ENCODE assay signal across 1 cellular context in genomic region chr12:57632369-57632897, GRCh38.
TF ChIP-seq lines count a peak whose summit lies in the region.

No MANE protein-coding gene starts in this region.

TF ChIP-seq in GM12878, 131 proteins besides CTCF, POLR2A, EP300 and RAD21:
- no peak for TF ChIP-seq RELA (IDR thresholded peaks at IDR 0.05; ENCODE audit: borderline replicate concordance, partially characterized antibody)
- TF ChIP-seq TARDBP (IDR thresholded peaks at IDR 0.05; ENCODE audit: borderline replicate concordance) = no peak
- TF ChIP-seq EED (IDR thresholded peaks at IDR 0.05; ENCODE audit: low read depth) = no peak
- TF ChIP-seq BRCA1 (IDR thresholded peaks at IDR 0.05; ENCODE audit: low read depth, low read length) = no peak
- no peak for TF ChIP-seq CBX3 (IDR thresholded peaks at IDR 0.05; ENCODE audit: borderline replicate concordance, low read depth)
- TF ChIP-seq ASH2L (IDR thresholded peaks at IDR 0.05; ENCODE audit: borderline replicate concordance, low read depth) = no peak
- no peak for TF ChIP-seq BMI1 (IDR thresholded peaks at IDR 0.05; ENCODE audit: borderline replicate concordance)
- no peak for TF ChIP-seq IKZF2 (IDR thresholded peaks at IDR 0.05)
